In genomic region chr6:121896771-121897170, GRCh38 we compare ENCODE assay signal across 1 cellular context.
TF ChIP-seq lines count a peak whose summit lies in the region.

No MANE protein-coding gene starts in this region.

TF ChIP-seq in H1, 55 proteins besides CTCF, POLR2A, EP300 and RAD21:
- no peak for TF ChIP-seq CBX5 (IDR thresholded peaks at IDR 0.05; ENCODE audit: low read depth, low read length)
- no peak for TF ChIP-seq RBBP5 (IDR thresholded peaks at IDR 0.05; ENCODE audit: borderline replicate concordance, low read depth, low read length)
- TF ChIP-seq NRF1 (IDR thresholded peaks at IDR 0.05; ENCODE audit: low read depth, low read length) = no peak
- TF ChIP-seq POU5F1 (IDR thresholded peaks at IDR 0.05; ENCODE audit: low read depth, low read length) = no peak
- TF ChIP-seq CREB1 (IDR thresholded peaks at IDR 0.05) = no peak
- no peak for TF ChIP-seq SUZ12 (IDR thresholded peaks at IDR 0.05; ENCODE audit: low read length)
- no peak for TF ChIP-seq KDM4A (IDR thresholded peaks at IDR 0.05; ENCODE audit: low read depth, low read length, severe bottlenecking)
- no peak for TF ChIP-seq TCF12 (IDR thresholded peaks at IDR 0.05; ENCODE audit: low read depth, low read length)
- TF ChIP-seq, protein P1, sequence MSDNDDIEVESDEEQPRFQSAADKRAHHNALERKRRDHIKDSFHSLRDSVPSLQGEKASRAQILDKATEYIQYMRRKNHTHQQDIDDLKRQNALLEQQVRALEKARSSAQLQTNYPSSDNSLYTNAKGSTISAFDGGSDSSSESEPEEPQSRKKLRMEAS (IDR thresholded peaks at IDR 0.05) = no peak
